7 cellular contexts compared by ENCODE assay signal in genomic region chr1:5563861-5564577, GRCh38.
"Had no signal": no experiment of that assay in that cellular context is flagged by ENCODE, and none has a peak within 500 bp of the region (broad histone marks: within the 10 kb centered on the region; RNA-seq: fewer than 3 reads in every experiment).

No MANE protein-coding gene starts in this region.

- DNase-seq: HFFc6 had no signal

- H3K27me3 Mint-ChIP-seq: IgD-negative memory B cell had no signal

- H3K36me3 Mint-ChIP-seq: IgD-negative memory B cell had no signal

- H3K27ac ChIP-seq: HL-60 had no signal

- H3K4me1 Mint-ChIP-seq: GM23338, IgD-negative memory B cell had no signal

- ATAC-seq: GM23338, HCT116, HepG2 had no signal

- H3K4me1 ChIP-seq: HAP-1 had no signal

- H3K9me3 ChIP-seq: HAP-1 had no signal

- H3K36me3 ChIP-seq: HAP-1 had no signal

- H3K27ac Mint-ChIP-seq: GM23338, HFFc6 had no signal

- H3K4me3 Mint-ChIP-seq: GM23338, HFFc6, IgD-negative memory B cell had no signal

- H3K4me3 ChIP-seq: GM23338, HAP-1 had no signal
